In the genomic region with DNA sequence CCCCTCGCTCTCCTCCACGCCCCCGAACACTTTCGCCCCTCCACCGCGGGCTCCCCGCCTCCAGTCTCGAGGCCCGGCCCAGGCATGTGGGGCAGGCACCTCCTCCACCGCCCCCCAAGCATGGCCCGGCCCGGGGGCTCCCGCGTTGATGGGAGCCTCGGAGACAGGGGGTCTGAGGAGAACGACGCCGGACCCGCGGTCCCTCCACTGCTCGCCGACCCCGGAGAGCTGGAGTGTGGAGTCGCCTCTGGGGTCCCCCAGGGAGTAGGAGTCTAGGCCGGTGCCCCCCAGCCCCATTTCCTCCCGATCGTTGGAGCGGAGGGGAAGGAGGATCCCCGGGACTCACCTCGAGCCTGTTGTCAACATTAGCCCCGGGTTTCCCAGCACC, we compare ENCODE assay signal across 8 cellular contexts. TPM values are rescaled to one million over a fixed set of nuclear protein-coding genes. Genes with fewer than 3 reads are reported as not detected.
DNase-seq lines count a peak whose midpoint lies in the region; ATAC-seq and TF ChIP-seq lines count a peak whose summit lies in the region.

No MANE protein-coding gene starts in this region.

- peak overlapping the region; percentile 94 for H3K27ac ChIP-seq in thoracic aorta

- DNase-seq in activated T-cell treated with anti-CD3 and anti-CD28 coated beads for 1 hour (ENCODE audit: low read depth) (peak; percentile 29), erythroblast (lab: John Stamatoyannopoulos, UW) (peak; percentile 64 to 74), thoracic aorta (ENCODE audit: low spot score) (no peak), T1000 (lab: John Stamatoyannopoulos, UW) (no peak)
- no peak for DNase-seq in activated T-cell treated with anti-CD3 and anti-CD28 coated beads, Interleukin-2, amount 50 U/mL, for 1 hour
- peak; percentile 59 for DNase-seq in activated CD4-positive, alpha-beta memory T cell treated with anti-CD3 and anti-CD28 coated beads for 36 hours
- DNase-seq in natural killer cell treated with Interleukin-12 subunit alpha and Interleukin-12 subunit beta and Interleukin-15 and Interleukin-18, amount 100 ng/mL, for 72 hours (ENCODE audit: low spot score), result peak; percentile 73

- peaks cover 34% of the 10 kb centered on the region for H3K4me1 Mint-ChIP-seq in activated CD4-positive, alpha-beta memory T cell treated with anti-CD3 and anti-CD28 coated beads for 36 hours (ENCODE audit: low read depth)
- H3K4me1 Mint-ChIP-seq in natural killer cell treated with Interleukin-12 subunit alpha and Interleukin-12 subunit beta and Interleukin-15 and Interleukin-18, amount 100 ng/mL, for 72 hours (ENCODE audit: low read depth in 2 of 2), result peaks cover 27 to 29% of the 10 kb centered on the region in 2 donors

- no peaks in the 10 kb centered on the region for H3K27me3 ChIP-seq in thoracic aorta (replicated peaks; ENCODE audit: insufficient read depth)

- peaks cover 6% of the 10 kb centered on the region for H3K36me3 Mint-ChIP-seq in activated CD4-positive, alpha-beta memory T cell treated with anti-CD3 and anti-CD28 coated beads for 36 hours
- H3K36me3 Mint-ChIP-seq in natural killer cell treated with Interleukin-12 subunit alpha and Interleukin-12 subunit beta and Interleukin-15 and Interleukin-18, amount 100 ng/mL, for 72 hours, result peaks cover 7% of the 10 kb centered on the region

- POLR2A ChIA-PET in activated CD4-positive, alpha-beta memory T cell treated with anti-CD3 and anti-CD28 coated beads for 36 hours (lab: Charles Lee), result interaction anchor here (0.6 to 3.0 kb wide), 12 partner anchors 10 to 1261 kb away, joined by 3 to 12 read pairs (median 5); a partner anchor contains a TSS

- intact Hi-C loops in activated CD4-positive, alpha-beta memory T cell treated with anti-CD3 and anti-CD28 coated beads for 36 hours (cut with micrococcal nuclease), result loop anchor here (2.0 to 10.0 kb wide), 3 partner anchors 152 to 738 kb away; a partner anchor contains a TSS

- H3K4me3 Mint-ChIP-seq in activated CD4-positive, alpha-beta memory T cell treated with anti-CD3 and anti-CD28 coated beads for 36 hours, result peak overlapping the region; percentile 100
- peak overlapping the region; percentile 99 for H3K4me3 Mint-ChIP-seq in natural killer cell treated with Interleukin-12 subunit alpha and Interleukin-12 subunit beta and Interleukin-15 and Interleukin-18, amount 100 ng/mL, for 72 hours

- ATAC-seq in HG03521 (IDR thresholded peaks at IDR 0.05; ENCODE audit: unreplicated experiment), result peak; percentile 11
- ATAC-seq in natural killer cell treated with Interleukin-12 subunit alpha and Interleukin-12 subunit beta and Interleukin-15 and Interleukin-18, amount 100 ng/mL, for 72 hours, result peak; percentile 26 to 57
- peak; percentile 2 for ATAC-seq in thoracic aorta (ENCODE audit: insufficient number of reproducible peaks, low FRiP score, low read depth)

- peak overlapping the region; percentile 100 for H3K4me3 ChIP-seq in thoracic aorta

- no peaks in the 10 kb centered on the region for H3K27me3 Mint-ChIP-seq in activated CD4-positive, alpha-beta memory T cell treated with anti-CD3 and anti-CD28 coated beads for 36 hours
- H3K27me3 Mint-ChIP-seq in natural killer cell treated with Interleukin-12 subunit alpha and Interleukin-12 subunit beta and Interleukin-15 and Interleukin-18, amount 100 ng/mL, for 72 hours, result peaks cover 1 to 3% of the 10 kb centered on the region in 2 donors

- H3K9me3 Mint-ChIP-seq in activated CD4-positive, alpha-beta memory T cell treated with anti-CD3 and anti-CD28 coated beads for 36 hours, result no peaks in the 10 kb centered on the region
- H3K9me3 Mint-ChIP-seq in natural killer cell treated with Interleukin-12 subunit alpha and Interleukin-12 subunit beta and Interleukin-15 and Interleukin-18, amount 100 ng/mL, for 72 hours, result no peaks in the 10 kb centered on the region

- H3K27ac Mint-ChIP-seq in activated CD4-positive, alpha-beta memory T cell treated with anti-CD3 and anti-CD28 coated beads for 36 hours, result peak overlapping the region; percentile 98
- H3K27ac Mint-ChIP-seq in natural killer cell treated with Interleukin-12 subunit alpha and Interleukin-12 subunit beta and Interleukin-15 and Interleukin-18, amount 100 ng/mL, for 72 hours, result peak overlapping the region; percentile 99 to 100

- no peak for TF ChIP-seq CTCF in thoracic aorta (IDR thresholded peaks at IDR 0.05)

- H3K36me3 ChIP-seq in thoracic aorta, result no peaks in the 10 kb centered on the region

- CTCF ChIA-PET in activated CD4-positive, alpha-beta memory T cell treated with anti-CD3 and anti-CD28 coated beads for 36 hours (lab: Charles Lee), result interaction anchor here (1.2 to 1.8 kb wide), 4 partner anchors 25 to 153 kb away, joined by 3 to 8 read pairs (median 6); a partner anchor contains a TSS

- peaks cover 14 to 20% of the 10 kb centered on the region in 2 donors for H3K4me1 ChIP-seq in thoracic aorta (ENCODE audit: control insufficient read depth in 1 of 2, low read depth in 2 of 2)

- peak; percentile 43 for TF ChIP-seq POLR2A in erythroblast (IDR thresholded peaks at IDR 0.05; ENCODE audit: low read length)

- no peaks in the 10 kb centered on the region for H3K9me3 ChIP-seq in thoracic aorta

RNA-seq across cellular contexts. Expression of a gene that starts 0.2 kb away (rescaled TPM):
- 10 to 100 TPM; 29.5 to 32.0 TPM for total RNA-seq in activated CD4-positive, alpha-beta memory T cell treated with anti-CD3 and anti-CD28 coated beads for 36 hours
- 10 to 100 TPM; 39.6 to 55.1 TPM for total RNA-seq in natural killer cell treated with Interleukin-12 subunit alpha and Interleukin-12 subunit beta and Interleukin-15 and Interleukin-18, amount 100 ng/mL, for 72 hours
- 10 to 100 TPM; 10.6 to 26.0 TPM for total RNA-seq in thoracic aorta

RNA-seq across cellular contexts. Expression of a gene that starts 26.4 kb away (rescaled TPM):
- total RNA-seq in activated CD4-positive, alpha-beta memory T cell treated with anti-CD3 and anti-CD28 coated beads for 36 hours, result 10 to 100 TPM; 16.2 to 17.1 TPM
- total RNA-seq in natural killer cell treated with Interleukin-12 subunit alpha and Interleukin-12 subunit beta and Interleukin-15 and Interleukin-18, amount 100 ng/mL, for 72 hours, result 10 to 100 TPM; 28.9 to 31.5 TPM
- total RNA-seq in thoracic aorta, result 10 to 100 TPM; 12.4 to 14.5 TPM

Comparison
In these comparisons a context has a peak if more than half of its experiments do, and no peak if none do; other contexts are left out.
1. DNase-seq: peak in activated T-cell treated with anti-CD3 and anti-CD28 coated beads for 1 hour (single experiment), activated CD4-positive, alpha-beta memory T cell treated with anti-CD3 and anti-CD28 coated beads for 36 hours (single experiment), erythroblast (2 of 2) and natural killer cell treated with Interleukin-12 subunit alpha and Interleukin-12 subunit beta and Interleukin-15 and Interleukin-18, amount 100 ng/mL, for 72 hours (single experiment); none in activated T-cell treated with anti-CD3 and anti-CD28 coated beads, Interleukin-2, amount 50 U/mL, for 1 hour (single experiment), thoracic aorta (single experiment) and T1000 (single experiment).
2. Peak in every context shown above with its lines, with median percentiles within 50 percentile points of each other: ATAC-seq.